8 cellular contexts compared by ENCODE assay signal in genomic region chr18:52903858-52904257, GRCh38.
DNase-seq lines count a peak whose midpoint lies in the region; ATAC-seq and TF ChIP-seq lines count a peak whose summit lies in the region.

No MANE protein-coding gene starts in this region.

- no peaks in the 10 kb centered on the region for H3K9me3 Mint-ChIP-seq in neural progenitor cell
- H3K9me3 Mint-ChIP-seq in activated CD8-positive, alpha-beta memory T cell treated with anti-CD3 and anti-CD28 coated beads, Interleukin-2, amount 10 ng/mL, durations not matched to agents 7 days and 5 days (ENCODE audit: low read depth) = no peaks in the 10 kb centered on the region

- TF ChIP-seq CTCF in neural progenitor cell (IDR thresholded peaks at IDR 0.05) = peak; percentile 91

- CTCF ChIA-PET in activated CD8-positive, alpha-beta memory T cell treated with anti-CD3 and anti-CD28 coated beads, Interleukin-2, amount 10 ng/mL, durations not matched to agents 7 days and 5 days (lab: Charles Lee) = no interaction called here

- H3K27ac ChIP-seq in neural progenitor cell = no peak overlapping the region

- H2AFZ ChIP-seq in neural progenitor cell (replicated peaks) = no peak overlapping the region

- no peak overlapping the region for H3K4me2 ChIP-seq in neural progenitor cell

- peak; percentile 2 for DNase-seq in stimulated activated CD4-positive, alpha-beta T cell treated with anti-CD3 and anti-CD28 coated beads, Interleukin-1b, Interleukin-23, amount 100 ng/mL, for 48 hours
- no peak for DNase-seq in stimulated activated CD4-positive, alpha-beta T cell treated with anti-CD3 and anti-CD28 coated beads, Interleukin-4, amount 100 ng/mL, for 4 hours
- DNase-seq in NCI-H2227 (lab: John Stamatoyannopoulos, UW; ENCODE audit: unreplicated experiment) (peak; percentile 64), T47D (ENCODE audit: low read depth in 1 of 2, low spot score in 1 of 2) (peak; percentile 4 to 64), neural progenitor cell (ENCODE audit: low spot score) (peak; percentile 73), T1000 (lab: John Stamatoyannopoulos, UW) (no peak)
- no peak for DNase-seq in activated CD8-positive, alpha-beta memory T cell treated with anti-CD3 and anti-CD28 coated beads, Interleukin-2, amount 10 ng/mL, durations not matched to agents 7 days and 5 days

- H3K79me2 ChIP-seq in neural progenitor cell (ENCODE audit: low read depth) = no peaks in the 10 kb centered on the region

- H4K20me1 ChIP-seq in neural progenitor cell (ENCODE audit: low read depth) = no peaks in the 10 kb centered on the region

- no peaks in the 10 kb centered on the region for H3F3A ChIP-seq in neural progenitor cell (ENCODE audit: low read depth)

- no peaks in the 10 kb centered on the region for H3K27me3 Mint-ChIP-seq in neural progenitor cell (ENCODE audit: insufficient read depth, low read depth)
- H3K27me3 Mint-ChIP-seq in activated CD8-positive, alpha-beta memory T cell treated with anti-CD3 and anti-CD28 coated beads, Interleukin-2, amount 10 ng/mL, durations not matched to agents 7 days and 5 days = no peaks in the 10 kb centered on the region

- H3K4me1 Mint-ChIP-seq in neural progenitor cell = peaks cover under 1% of the 10 kb centered on the region
- H3K4me1 Mint-ChIP-seq in activated CD8-positive, alpha-beta memory T cell treated with anti-CD3 and anti-CD28 coated beads, Interleukin-2, amount 10 ng/mL, durations not matched to agents 7 days and 5 days = no peaks in the 10 kb centered on the region

- H3K9me3 ChIP-seq in neural progenitor cell (ENCODE audit: low read depth) = no peaks in the 10 kb centered on the region

- no peaks in the 10 kb centered on the region for H3K4me1 ChIP-seq in neural progenitor cell

- no peaks in the 10 kb centered on the region for H3K27me3 ChIP-seq in neural progenitor cell

- H3K9ac ChIP-seq in neural progenitor cell = no peak overlapping the region

- peaks cover 2% of the 10 kb centered on the region for H3K36me3 Mint-ChIP-seq in neural progenitor cell
- H3K36me3 Mint-ChIP-seq in activated CD8-positive, alpha-beta memory T cell treated with anti-CD3 and anti-CD28 coated beads, Interleukin-2, amount 10 ng/mL, durations not matched to agents 7 days and 5 days = no peaks in the 10 kb centered on the region

- no peaks in the 10 kb centered on the region for H3K36me3 ChIP-seq in neural progenitor cell

- no peak overlapping the region for H3K4me3 Mint-ChIP-seq in neural progenitor cell
- no peak overlapping the region for H3K4me3 Mint-ChIP-seq in activated CD8-positive, alpha-beta memory T cell treated with anti-CD3 and anti-CD28 coated beads, Interleukin-2, amount 10 ng/mL, durations not matched to agents 7 days and 5 days

- H3K4me3 ChIP-seq in neural progenitor cell = no peak overlapping the region

- no peak overlapping the region for H3K27ac Mint-ChIP-seq in neural progenitor cell
- H3K27ac Mint-ChIP-seq in activated CD8-positive, alpha-beta memory T cell treated with anti-CD3 and anti-CD28 coated beads, Interleukin-2, amount 10 ng/mL, durations not matched to agents 7 days and 5 days = no peak overlapping the region

- no peak for ATAC-seq in HG02884 (IDR thresholded peaks at IDR 0.05; ENCODE audit: unreplicated experiment)
- no peak for ATAC-seq in activated CD8-positive, alpha-beta memory T cell treated with anti-CD3 and anti-CD28 coated beads, Interleukin-2, amount 10 ng/mL, durations not matched to agents 7 days and 5 days

- in situ Hi-C loops in T47D (cut with HindIII; ENCODE audit: low pct_unique_long_range_greater_than_20kb, low sequenced_read_pairs) = no loop called here

Comparison
In these comparisons a context has a peak if more than half of its experiments do, and no peak if none do; other contexts are left out.
1. DNase-seq: peak in stimulated activated CD4-positive, alpha-beta T cell treated with anti-CD3 and anti-CD28 coated beads, Interleukin-1b, Interleukin-23, amount 100 ng/mL, for 48 hours (single experiment), NCI-H2227 (single experiment), T47D (2 of 2) and neural progenitor cell (single experiment); none in stimulated activated CD4-positive, alpha-beta T cell treated with anti-CD3 and anti-CD28 coated beads, Interleukin-4, amount 100 ng/mL, for 4 hours (0 of 2), T1000 (single experiment) and activated CD8-positive, alpha-beta memory T cell treated with anti-CD3 and anti-CD28 coated beads, Interleukin-2, amount 10 ng/mL, durations not matched to agents 7 days and 5 days (single experiment).